In the genomic region with DNA sequence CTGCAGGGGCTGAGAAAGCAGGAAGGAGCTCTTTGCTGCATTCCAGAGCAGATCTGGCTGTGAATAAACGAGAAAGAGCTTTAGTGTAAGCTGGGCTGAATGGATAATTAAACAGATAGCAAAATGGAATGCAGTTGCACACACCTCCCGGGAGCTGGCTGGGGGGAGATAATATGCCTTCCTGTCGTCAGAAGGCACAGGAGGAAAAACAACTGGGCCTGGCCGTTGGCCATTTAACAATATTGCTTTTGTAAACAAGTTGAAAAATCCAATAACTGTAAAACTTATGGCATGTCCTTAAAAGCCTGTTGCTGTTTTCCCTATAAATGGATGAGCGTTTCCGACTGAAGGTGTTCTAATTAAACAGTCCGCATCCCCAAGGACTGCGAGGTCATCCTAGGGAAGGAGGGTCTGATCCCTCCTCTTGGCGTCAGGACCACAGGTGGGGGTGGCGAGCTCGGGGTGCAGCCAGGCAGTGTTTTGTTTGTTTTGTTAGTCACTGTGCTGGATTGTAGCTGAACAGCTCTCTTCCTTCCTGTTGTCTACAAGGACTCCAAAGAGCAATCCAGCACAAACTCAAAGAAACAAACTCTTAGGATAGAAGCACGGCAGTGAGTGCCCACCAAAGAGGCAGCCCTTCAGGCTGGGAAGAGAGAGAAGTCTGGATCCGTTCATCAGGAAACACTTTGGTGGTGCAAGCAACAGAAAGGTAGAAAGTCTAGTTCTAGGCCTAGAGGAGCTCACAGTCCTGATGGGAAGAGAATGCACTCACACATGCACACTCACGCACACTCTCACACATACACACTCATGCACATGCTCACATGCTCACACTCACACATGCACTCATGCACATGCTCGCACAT, we compare ENCODE assay signal across 9 cellular contexts.
DNase-seq lines count a peak whose midpoint lies in the region; ATAC-seq and TF ChIP-seq lines count a peak whose summit lies in the region.
"Had no signal": no experiment of that assay in that cellular context is flagged by ENCODE, and none has a peak within 500 bp of the region (broad histone marks: within the 10 kb centered on the region; RNA-seq: fewer than 3 reads in every experiment).

No MANE protein-coding gene starts in this region.

- DNase-seq in SW480 (ENCODE audit: low spot score) (peak; percentile 80), glomerular visceral epithelial cell (ENCODE audit: extremely low spot score) (peak; percentile 62), hypothalamus (lab: John Stamatoyannopoulos, UW) (no peak)
- DNase-seq in stimulated activated effector memory CD8-positive, alpha-beta T cell treated with anti-CD3 and anti-CD28 coated beads, Interleukin-12 subunit alpha, Interleukin-12 subunit beta, amount 100 ng/mL, for 72 hours (ENCODE audit: low spot score in 2 of 2), result no peak
- DNase-seq in activated CD8-positive, alpha-beta memory T cell treated with anti-CD3 and anti-CD28 coated beads, Interleukin-2, amount 50 U/mL, for 48 hours, result no peak
- DNase-seq: NK-92 treated with Interleukin-12 subunit alpha and Interleukin-12 subunit beta, amount 100 ng/mL, for 24 hours had no signal

- H3K36me3 ChIP-seq in HEK293 (ENCODE audit: control insufficient read depth in 2 of 2, insufficient read depth in 1 of 2, low read length in 2 of 2) (no peaks in the 10 kb centered on the region), skeletal muscle tissue (ENCODE audit: control insufficient read depth in 3 of 3, insufficient read depth in 3 of 3, low read length in 3 of 3) (no peaks in the 10 kb centered on the region)
- H3K36me3 ChIP-seq: ascending aorta had no signal

- H3K9me3 ChIP-seq in HEK293 (ENCODE audit: control insufficient read depth, insufficient read depth, low read depth, low read length) (no peaks in the 10 kb centered on the region; the same call in 1 of the 2 replicates), skeletal muscle tissue (ENCODE audit: control insufficient read depth in 3 of 3, low read length in 3 of 3) (peaks cover 0 to 5% (median 0%) of the 10 kb centered on the region in 3 donors)
- H3K9me3 ChIP-seq: ascending aorta had no signal

- no peaks in the 10 kb centered on the region for H3K9me3 Mint-ChIP-seq in stimulated activated effector memory CD8-positive, alpha-beta T cell treated with anti-CD3 and anti-CD28 coated beads, Interleukin-12 subunit alpha, Interleukin-12 subunit beta, amount 100 ng/mL, for 72 hours

- CTCF ChIA-PET in HEK293 (lab: Yijun Ruan, JAX), result interaction anchor here (0.6 to 1.3 kb wide), 8 partner anchors 9 to 175 kb away, joined by 3 to 8 read pairs (median 4); no protein-coding TSS in a partner anchor

- no peak overlapping the region for H3K4me3 Mint-ChIP-seq in stimulated activated effector memory CD8-positive, alpha-beta T cell treated with anti-CD3 and anti-CD28 coated beads, Interleukin-12 subunit alpha, Interleukin-12 subunit beta, amount 100 ng/mL, for 72 hours

- H3K27ac Mint-ChIP-seq in stimulated activated effector memory CD8-positive, alpha-beta T cell treated with anti-CD3 and anti-CD28 coated beads, Interleukin-12 subunit alpha, Interleukin-12 subunit beta, amount 100 ng/mL, for 72 hours, result no peak overlapping the region

- TF ChIP-seq CTCF in HEK293 (tag by site-specific recombination; IDR thresholded peaks at IDR 0.05), result peak; percentile 37; the same call in 1 of the 2 replicates

- no peak overlapping the region for H3K9ac ChIP-seq in skeletal muscle tissue (ENCODE audit: low read depth in 1 of 3, low read length in 3 of 3)

- no peak for ATAC-seq in stimulated activated effector memory CD8-positive, alpha-beta T cell treated with anti-CD3 and anti-CD28 coated beads, Interleukin-12 subunit alpha, Interleukin-12 subunit beta, amount 100 ng/mL, for 72 hours

- H3K4me3 ChIP-seq in HEK293 (ENCODE audit: low read depth, low read length) (no peak overlapping the region), skeletal muscle tissue (ENCODE audit: low read length in 3 of 3) (peak overlapping the region in 2 of 3 donors; percentile 5 to 13)
- H3K4me3 ChIP-seq: ascending aorta had no signal

- H3K27ac ChIP-seq in HEK293 (ENCODE audit: extremely low read depth, low read depth, low read length) (peak overlapping the region; percentile 33; the same call in 1 of the 2 replicates), skeletal muscle tissue (ENCODE audit: low read depth, low read length) (no peak overlapping the region)
- H3K27ac ChIP-seq: ascending aorta had no signal

- POLR2A ChIA-PET in HEK293 (lab: Yijun Ruan, JAX), result interaction anchor here (1.3 to 1.7 kb wide), 2 partner anchors 15 to 23 kb away, joined by 3 to 5 read pairs; no protein-coding TSS in a partner anchor

- peaks cover 5 to 36% (median 16%) of the 10 kb centered on the region in 3 donors for H3K27me3 ChIP-seq in skeletal muscle tissue (ENCODE audit: control insufficient read depth in 3 of 3, insufficient read depth in 3 of 3, low read length in 3 of 3)
- H3K27me3 ChIP-seq: ascending aorta had no signal

- peaks cover 6% of the 10 kb centered on the region for H3K4me1 Mint-ChIP-seq in stimulated activated effector memory CD8-positive, alpha-beta T cell treated with anti-CD3 and anti-CD28 coated beads, Interleukin-12 subunit alpha, Interleukin-12 subunit beta, amount 100 ng/mL, for 72 hours

- H3K4me1 ChIP-seq in HEK293 (ENCODE audit: control insufficient read depth, insufficient read depth, low read length) (peaks cover 15% of the 10 kb centered on the region), skeletal muscle tissue (ENCODE audit: control insufficient read depth in 3 of 3, insufficient read depth in 3 of 3, low read length in 3 of 3) (peaks cover 9 to 25% (median 18%) of the 10 kb centered on the region in 3 donors)

- H3K36me3 Mint-ChIP-seq in stimulated activated effector memory CD8-positive, alpha-beta T cell treated with anti-CD3 and anti-CD28 coated beads, Interleukin-12 subunit alpha, Interleukin-12 subunit beta, amount 100 ng/mL, for 72 hours, result no peaks in the 10 kb centered on the region

TF ChIP-seq in HEK293, 187 proteins besides CTCF, POLR2A, EP300 and RAD21 (continues in another document):
- peak; percentile 63; the same call in 1 of the 2 replicates for TF ChIP-seq IKZF3 (tag by site-specific recombination; IDR thresholded peaks at IDR 0.05)
- no peak for TF ChIP-seq ZNF155 (tag by site-specific recombination; IDR thresholded peaks at IDR 0.05)
- TF ChIP-seq KLF16 (tag by site-specific recombination; IDR thresholded peaks at IDR 0.05), result no peak
- TF ChIP-seq ZNF335 (tag by site-specific recombination; conservative IDR thresholded peaks at IDR 0.05), result peak; percentile 69
- peak; percentile 81 for TF ChIP-seq OSR2 (tag by site-specific recombination; IDR thresholded peaks at IDR 0.05)
- TF ChIP-seq ZNF24 (tag by site-specific recombination; IDR thresholded peaks at IDR 0.05), result peak; percentile 55
- peak; percentile 71 for TF ChIP-seq FEZF1 (tag by site-specific recombination; IDR thresholded peaks at IDR 0.05)
- peak; percentile 83 for TF ChIP-seq SP7 (tag by site-specific recombination; IDR thresholded peaks at IDR 0.05)
- 0 out of 2 replicates have a peak, but pooled peaks have one; percentile 30 for TF ChIP-seq GLIS2 (tag by site-specific recombination; IDR thresholded peaks at IDR 0.05)
- TF ChIP-seq, protein P1, sequence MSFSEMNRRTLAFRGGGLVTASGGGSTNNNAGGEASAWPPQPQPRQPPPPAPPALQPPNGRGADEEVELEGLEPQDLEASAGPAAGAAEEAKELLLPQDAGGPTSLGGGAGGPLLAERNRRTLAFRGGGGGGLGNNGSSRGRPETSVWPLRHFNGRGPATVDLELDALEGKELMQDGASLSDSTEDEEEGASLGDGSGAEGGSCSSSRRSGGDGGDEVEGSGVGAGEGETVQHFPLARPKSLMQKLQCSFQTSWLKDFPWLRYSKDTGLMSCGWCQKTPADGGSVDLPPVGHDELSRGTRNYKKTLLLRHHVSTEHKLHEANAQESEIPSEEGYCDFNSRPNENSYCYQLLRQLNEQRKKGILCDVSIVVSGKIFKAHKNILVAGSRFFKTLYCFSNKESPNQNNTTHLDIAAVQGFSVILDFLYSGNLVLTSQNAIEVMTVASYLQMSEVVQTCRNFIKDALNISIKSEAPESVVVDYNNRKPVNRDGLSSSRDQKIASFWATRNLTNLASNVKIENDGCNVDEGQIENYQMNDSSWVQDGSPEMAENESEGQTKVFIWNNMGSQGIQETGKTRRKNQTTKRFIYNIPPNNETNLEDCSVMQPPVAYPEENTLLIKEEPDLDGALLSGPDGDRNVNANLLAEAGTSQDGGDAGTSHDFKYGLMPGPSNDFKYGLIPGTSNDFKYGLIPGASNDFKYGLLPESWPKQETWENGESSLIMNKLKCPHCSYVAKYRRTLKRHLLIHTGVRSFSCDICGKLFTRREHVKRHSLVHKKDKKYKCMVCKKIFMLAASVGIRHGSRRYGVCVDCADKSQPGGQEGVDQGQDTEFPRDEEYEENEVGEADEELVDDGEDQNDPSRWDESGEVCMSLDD (tag by site-specific recombination; IDR thresholded peaks at IDR 0.05), result no peak
- TF ChIP-seq ZNF777 (tag by site-specific recombination; IDR thresholded peaks at IDR 0.05; ENCODE audit: borderline replicate concordance), result no peak
- peak; percentile 60 for TF ChIP-seq ZNF629 (tag by site-specific recombination; IDR thresholded peaks at IDR 0.05)
- TF ChIP-seq, protein P2, sequence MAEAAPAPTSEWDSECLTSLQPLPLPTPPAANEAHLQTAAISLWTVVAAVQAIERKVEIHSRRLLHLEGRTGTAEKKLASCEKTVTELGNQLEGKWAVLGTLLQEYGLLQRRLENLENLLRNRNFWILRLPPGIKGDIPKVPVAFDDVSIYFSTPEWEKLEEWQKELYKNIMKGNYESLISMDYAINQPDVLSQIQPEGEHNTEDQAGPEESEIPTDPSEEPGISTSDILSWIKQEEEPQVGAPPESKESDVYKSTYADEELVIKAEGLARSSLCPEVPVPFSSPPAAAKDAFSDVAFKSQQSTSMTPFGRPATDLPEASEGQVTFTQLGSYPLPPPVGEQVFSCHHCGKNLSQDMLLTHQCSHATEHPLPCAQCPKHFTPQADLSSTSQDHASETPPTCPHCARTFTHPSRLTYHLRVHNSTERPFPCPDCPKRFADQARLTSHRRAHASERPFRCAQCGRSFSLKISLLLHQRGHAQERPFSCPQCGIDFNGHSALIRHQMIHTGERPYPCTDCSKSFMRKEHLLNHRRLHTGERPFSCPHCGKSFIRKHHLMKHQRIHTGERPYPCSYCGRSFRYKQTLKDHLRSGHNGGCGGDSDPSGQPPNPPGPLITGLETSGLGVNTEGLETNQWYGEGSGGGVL (tag by site-specific recombination; IDR thresholded peaks at IDR 0.05), result peak; percentile 59; the same call in 1 of the 2 replicates
- TF ChIP-seq ZNF366 (tag by site-specific recombination; conservative IDR thresholded peaks at IDR 0.05), result no peak

Comparison
In these comparisons a context has a peak if more than half of its experiments do, and no peak if none do; other contexts are left out.
1. DNase-seq: peak in SW480 (single experiment) and glomerular visceral epithelial cell (single experiment); none in stimulated activated effector memory CD8-positive, alpha-beta T cell treated with anti-CD3 and anti-CD28 coated beads, Interleukin-12 subunit alpha, Interleukin-12 subunit beta, amount 100 ng/mL, for 72 hours (0 of 2), activated CD8-positive, alpha-beta memory T cell treated with anti-CD3 and anti-CD28 coated beads, Interleukin-2, amount 50 U/mL, for 48 hours (single experiment) and hypothalamus (0 of 51).